In the genomic region with DNA sequence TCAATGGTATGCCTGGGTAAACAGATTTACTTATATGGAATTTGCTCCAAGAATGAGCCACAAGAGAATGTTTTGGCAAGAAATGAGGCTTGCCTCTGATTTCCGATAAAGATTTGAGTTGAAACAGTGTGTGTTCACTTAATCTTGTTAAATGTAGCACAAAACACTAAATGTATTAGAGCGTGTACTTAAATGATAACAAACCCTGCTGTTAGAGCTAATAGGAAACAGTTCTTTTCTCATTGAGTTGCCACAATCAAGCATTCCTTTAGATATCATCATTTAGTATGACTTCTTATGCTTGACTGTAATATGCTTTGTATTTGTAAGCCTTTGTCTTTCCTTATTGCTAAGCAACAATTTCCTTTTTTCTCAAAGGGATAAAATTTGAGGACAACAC, we compare ENCODE assay signal across 1 cellular context.
TF ChIP-seq lines count a peak whose summit lies in the region.

No MANE protein-coding gene starts in this region.

TF ChIP-seq in SK-N-SH, 30 proteins besides CTCF, POLR2A, EP300 and RAD21 (continued from another document):
- TF ChIP-seq ZBTB33 (IDR thresholded peaks at IDR 0.05; ENCODE audit: borderline replicate concordance, low read depth) (no peak), NRF1 (IDR thresholded peaks at IDR 0.05; ENCODE audit: low read depth, low read length) (no peak), RFX5 (IDR thresholded peaks at IDR 0.05; ENCODE audit: low read length) (no peak), RCOR1 (IDR thresholded peaks at IDR 0.05; ENCODE audit: low read length) (peak; percentile 100), SIN3A (IDR thresholded peaks at IDR 0.05; ENCODE audit: borderline replicate concordance, low read depth, low read length) (no peak), MXI1 (IDR thresholded peaks at IDR 0.05; ENCODE audit: low read depth, low read length) (peak; percentile 43; the same call in 1 of the 2 replicates), GABPA (IDR thresholded peaks at IDR 0.05; ENCODE audit: low read depth) (no peak), TEAD4 (IDR thresholded peaks at IDR 0.05; ENCODE audit: borderline replicate concordance, insufficient read depth) (no peak), POLR2AphosphoS5 (IDR thresholded peaks at IDR 0.05; ENCODE audit: low read depth, low read length) (no peak), FOXJ3 (CRISPR knock-in tag; IDR thresholded peaks at IDR 0.05) (peak; percentile 70), SMC3 (IDR thresholded peaks at IDR 0.05; ENCODE audit: low read depth, low read length) (no peak), CHD2 (IDR thresholded peaks at IDR 0.05; ENCODE audit: low read length, partially characterized antibody) (peak; percentile 63), EZH2phosphoT487 (IDR thresholded peaks at IDR 0.05; ENCODE audit: borderline replicate concordance, low read depth) (no peak), ELF1 (IDR thresholded peaks at IDR 0.05) (no peak), TCF12 (IDR thresholded peaks at IDR 0.05) (peak; percentile 36), MEF2A (IDR thresholded peaks at IDR 0.05; ENCODE audit: borderline replicate concordance, low read depth) (no peak), YY1 (IDR thresholded peaks at IDR 0.05; ENCODE audit: low read depth) (no peak), RXRA (IDR thresholded peaks at IDR 0.05; ENCODE audit: borderline replicate concordance, low read depth) (no peak), TAF1 (IDR thresholded peaks at IDR 0.05; ENCODE audit: borderline replicate concordance, low read depth, low read length) (no peak), USF2 (IDR thresholded peaks at IDR 0.05; ENCODE audit: borderline replicate concordance, low read depth, low read length) (no peak), JUND (IDR thresholded peaks at IDR 0.05) (no peak)
- TF ChIP-seq, protein P1, sequence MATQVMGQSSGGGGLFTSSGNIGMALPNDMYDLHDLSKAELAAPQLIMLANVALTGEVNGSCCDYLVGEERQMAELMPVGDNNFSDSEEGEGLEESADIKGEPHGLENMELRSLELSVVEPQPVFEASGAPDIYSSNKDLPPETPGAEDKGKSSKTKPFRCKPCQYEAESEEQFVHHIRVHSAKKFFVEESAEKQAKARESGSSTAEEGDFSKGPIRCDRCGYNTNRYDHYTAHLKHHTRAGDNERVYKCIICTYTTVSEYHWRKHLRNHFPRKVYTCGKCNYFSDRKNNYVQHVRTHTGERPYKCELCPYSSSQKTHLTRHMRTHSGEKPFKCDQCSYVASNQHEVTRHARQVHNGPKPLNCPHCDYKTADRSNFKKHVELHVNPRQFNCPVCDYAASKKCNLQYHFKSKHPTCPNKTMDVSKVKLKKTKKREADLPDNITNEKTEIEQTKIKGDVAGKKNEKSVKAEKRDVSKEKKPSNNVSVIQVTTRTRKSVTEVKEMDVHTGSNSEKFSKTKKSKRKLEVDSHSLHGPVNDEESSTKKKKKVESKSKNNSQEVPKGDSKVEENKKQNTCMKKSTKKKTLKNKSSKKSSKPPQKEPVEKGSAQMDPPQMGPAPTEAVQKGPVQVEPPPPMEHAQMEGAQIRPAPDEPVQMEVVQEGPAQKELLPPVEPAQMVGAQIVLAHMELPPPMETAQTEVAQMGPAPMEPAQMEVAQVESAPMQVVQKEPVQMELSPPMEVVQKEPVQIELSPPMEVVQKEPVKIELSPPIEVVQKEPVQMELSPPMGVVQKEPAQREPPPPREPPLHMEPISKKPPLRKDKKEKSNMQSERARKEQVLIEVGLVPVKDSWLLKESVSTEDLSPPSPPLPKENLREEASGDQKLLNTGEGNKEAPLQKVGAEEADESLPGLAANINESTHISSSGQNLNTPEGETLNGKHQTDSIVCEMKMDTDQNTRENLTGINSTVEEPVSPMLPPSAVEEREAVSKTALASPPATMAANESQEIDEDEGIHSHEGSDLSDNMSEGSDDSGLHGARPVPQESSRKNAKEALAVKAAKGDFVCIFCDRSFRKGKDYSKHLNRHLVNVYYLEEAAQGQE (IDR thresholded peaks at IDR 0.05; ENCODE audit: low read depth, low read length), result no peak
- TF ChIP-seq, protein P2, sequence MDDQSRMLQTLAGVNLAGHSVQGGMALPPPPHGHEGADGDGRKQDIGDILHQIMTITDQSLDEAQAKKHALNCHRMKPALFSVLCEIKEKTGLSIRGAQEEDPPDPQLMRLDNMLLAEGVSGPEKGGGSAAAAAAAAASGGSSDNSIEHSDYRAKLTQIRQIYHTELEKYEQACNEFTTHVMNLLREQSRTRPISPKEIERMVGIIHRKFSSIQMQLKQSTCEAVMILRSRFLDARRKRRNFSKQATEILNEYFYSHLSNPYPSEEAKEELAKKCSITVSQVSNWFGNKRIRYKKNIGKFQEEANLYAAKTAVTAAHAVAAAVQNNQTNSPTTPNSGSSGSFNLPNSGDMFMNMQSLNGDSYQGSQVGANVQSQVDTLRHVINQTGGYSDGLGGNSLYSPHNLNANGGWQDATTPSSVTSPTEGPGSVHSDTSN (IDR thresholded peaks at IDR 0.05), result no peak
- TF ChIP-seq, protein P3, sequence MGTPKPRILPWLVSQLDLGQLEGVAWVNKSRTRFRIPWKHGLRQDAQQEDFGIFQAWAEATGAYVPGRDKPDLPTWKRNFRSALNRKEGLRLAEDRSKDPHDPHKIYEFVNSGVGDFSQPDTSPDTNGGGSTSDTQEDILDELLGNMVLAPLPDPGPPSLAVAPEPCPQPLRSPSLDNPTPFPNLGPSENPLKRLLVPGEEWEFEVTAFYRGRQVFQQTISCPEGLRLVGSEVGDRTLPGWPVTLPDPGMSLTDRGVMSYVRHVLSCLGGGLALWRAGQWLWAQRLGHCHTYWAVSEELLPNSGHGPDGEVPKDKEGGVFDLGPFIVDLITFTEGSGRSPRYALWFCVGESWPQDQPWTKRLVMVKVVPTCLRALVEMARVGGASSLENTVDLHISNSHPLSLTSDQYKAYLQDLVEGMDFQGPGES (IDR thresholded peaks at IDR 0.05; ENCODE audit: low read depth, low read length), result no peak
TF ChIP-seq in SK-N-SH: peak in this region for 6.
